Comparison of ENCODE assay signal across 1 cellular context in the genomic region with DNA sequence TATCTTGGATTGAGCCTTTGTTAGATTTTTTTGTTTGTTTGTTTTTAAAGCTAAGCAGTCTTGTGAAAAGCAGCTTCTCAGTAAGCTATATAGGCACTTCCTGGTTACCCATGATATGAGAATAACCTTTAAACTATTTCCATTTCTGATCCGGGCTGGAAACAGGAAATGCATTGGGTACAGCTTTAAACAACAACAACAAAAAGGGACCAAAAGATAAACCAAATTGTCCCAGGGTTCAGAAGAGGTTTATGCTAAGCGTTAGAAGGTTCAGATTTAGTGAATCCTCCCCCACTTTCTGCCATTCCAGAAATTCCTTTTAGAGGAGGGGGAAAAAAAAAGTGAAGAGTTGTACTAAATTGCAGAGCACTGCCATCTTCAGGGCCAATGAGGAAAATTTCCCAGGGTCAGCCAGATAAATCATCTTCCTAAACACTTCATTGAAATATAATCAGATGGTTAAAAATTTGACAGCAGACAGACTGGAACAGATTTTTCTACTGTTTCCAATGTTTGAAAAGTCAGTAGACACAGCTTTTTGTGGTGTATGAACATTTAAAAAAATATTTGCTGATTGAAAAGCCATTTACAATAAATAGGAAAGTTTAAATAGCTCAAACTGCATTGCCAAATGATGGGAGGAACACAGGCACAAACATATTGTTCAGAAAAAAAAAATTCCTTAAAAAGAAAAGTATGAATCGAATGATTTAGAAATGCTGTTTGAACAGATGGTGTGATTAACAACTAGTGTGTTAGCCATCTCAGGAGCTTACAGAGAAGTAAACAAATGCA.
TF ChIP-seq lines count a peak whose summit lies in the region.

No MANE protein-coding gene starts in this region.

TF ChIP-seq in GM23338, 12 proteins besides CTCF, POLR2A, EP300 and RAD21 (continued from another document):
- no peak for TF ChIP-seq ZNF462 (CRISPR knock-in tag; IDR thresholded peaks at IDR 0.05)
- no peak for TF ChIP-seq ZNF331 (CRISPR knock-in tag; IDR thresholded peaks at IDR 0.05; ENCODE audit: low read depth)
- TF ChIP-seq STAT1 (IDR thresholded peaks at IDR 0.05; ENCODE audit: unreplicated experiment): no peak
- no peak for TF ChIP-seq ZNF114 (CRISPR knock-in tag; IDR thresholded peaks at IDR 0.05)
- TF ChIP-seq POLR2AphosphoS5 (IDR thresholded peaks at IDR 0.05; ENCODE audit: low read depth): no peak
- TF ChIP-seq JUNB (IDR thresholded peaks at IDR 0.05; ENCODE audit: unreplicated experiment): no peak
- TF ChIP-seq REST (IDR thresholded peaks at IDR 0.05; ENCODE audit: unreplicated experiment): no peak
TF ChIP-seq in GM23338: peak in this region for 2.
